Comparison of ENCODE assay signal across 1 cellular context in the genomic region with DNA sequence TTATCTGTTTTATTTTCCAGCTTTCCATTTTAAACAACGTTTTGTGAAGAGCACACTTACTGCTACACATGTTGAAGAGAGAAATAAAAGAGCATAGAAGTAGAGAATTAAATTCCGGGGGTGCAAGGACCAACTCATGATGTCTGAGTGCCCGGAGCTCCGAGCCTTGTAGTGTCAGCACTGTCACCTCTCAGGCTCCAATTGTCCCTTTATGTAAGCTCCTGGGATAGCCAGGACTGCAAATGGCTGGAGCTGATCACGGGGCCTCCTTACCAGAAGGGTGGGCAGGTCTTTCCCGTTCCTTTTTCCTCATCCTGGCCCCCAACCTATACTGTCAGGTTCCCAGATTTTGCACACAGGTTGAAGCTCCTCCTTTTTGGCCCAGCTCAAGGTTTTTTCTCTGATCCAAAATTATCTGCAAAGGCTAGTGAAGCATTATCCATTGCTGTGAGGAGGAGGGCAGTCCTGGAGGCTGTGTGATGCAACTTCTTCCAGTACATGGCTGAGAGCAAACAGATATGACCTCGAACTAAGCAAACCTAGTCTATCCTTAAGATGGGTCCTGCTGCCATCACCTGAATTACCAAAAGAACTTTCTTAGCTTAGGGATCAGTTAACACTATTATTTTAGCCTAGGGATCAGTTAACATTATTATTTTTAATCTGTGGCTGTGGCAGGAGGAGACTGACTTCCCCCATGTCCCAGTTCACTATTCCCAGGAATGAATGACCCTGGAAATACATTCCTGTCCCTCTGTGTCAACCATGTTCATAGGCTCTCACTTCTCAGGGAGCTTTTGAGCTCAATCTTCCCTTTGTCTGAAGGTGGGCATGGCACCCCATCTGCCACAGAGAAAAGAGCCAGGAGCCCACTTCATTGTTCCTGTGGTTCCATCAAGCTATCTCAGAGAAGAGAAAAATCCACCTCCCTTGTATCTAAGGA.
A peak's percentile ranks its signal among the peaks of the same experiment; 100 is the strongest.
TF ChIP-seq lines count a peak whose summit lies in the region.

Gene FGG, minus strand, starts transcription at position 185 of the 943 bp plus-strand sequence. Its CDS starts 47 bp downstream, at position 138.

TF ChIP-seq in HepG2, 621 proteins besides CTCF, POLR2A, EP300 and RAD21 (continues in another document):
- TF ChIP-seq, protein P1, sequence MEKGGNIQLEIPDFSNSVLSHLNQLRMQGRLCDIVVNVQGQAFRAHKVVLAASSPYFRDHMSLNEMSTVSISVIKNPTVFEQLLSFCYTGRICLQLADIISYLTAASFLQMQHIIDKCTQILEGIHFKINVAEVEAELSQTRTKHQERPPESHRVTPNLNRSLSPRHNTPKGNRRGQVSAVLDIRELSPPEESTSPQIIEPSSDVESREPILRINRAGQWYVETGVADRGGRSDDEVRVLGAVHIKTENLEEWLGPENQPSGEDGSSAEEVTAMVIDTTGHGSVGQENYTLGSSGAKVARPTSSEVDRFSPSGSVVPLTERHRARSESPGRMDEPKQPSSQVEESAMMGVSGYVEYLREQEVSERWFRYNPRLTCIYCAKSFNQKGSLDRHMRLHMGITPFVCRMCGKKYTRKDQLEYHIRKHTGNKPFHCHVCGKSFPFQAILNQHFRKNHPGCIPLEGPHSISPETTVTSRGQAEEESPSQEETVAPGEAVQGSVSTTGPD (CRISPR knock-in tag; IDR thresholded peaks at IDR 0.05), result no peak
- TF ChIP-seq ZBTB43 (CRISPR knock-in tag; conservative IDR thresholded peaks at IDR 0.05), result no peak
- no peak for TF ChIP-seq HNRNPK (IDR thresholded peaks at IDR 0.05; ENCODE audit: low read depth, low read length, poor library complexity, severe bottlenecking)
- TF ChIP-seq ZFP36L2 (CRISPR knock-in tag; IDR thresholded peaks at IDR 0.05), result no peak
- TF ChIP-seq, protein P2, sequence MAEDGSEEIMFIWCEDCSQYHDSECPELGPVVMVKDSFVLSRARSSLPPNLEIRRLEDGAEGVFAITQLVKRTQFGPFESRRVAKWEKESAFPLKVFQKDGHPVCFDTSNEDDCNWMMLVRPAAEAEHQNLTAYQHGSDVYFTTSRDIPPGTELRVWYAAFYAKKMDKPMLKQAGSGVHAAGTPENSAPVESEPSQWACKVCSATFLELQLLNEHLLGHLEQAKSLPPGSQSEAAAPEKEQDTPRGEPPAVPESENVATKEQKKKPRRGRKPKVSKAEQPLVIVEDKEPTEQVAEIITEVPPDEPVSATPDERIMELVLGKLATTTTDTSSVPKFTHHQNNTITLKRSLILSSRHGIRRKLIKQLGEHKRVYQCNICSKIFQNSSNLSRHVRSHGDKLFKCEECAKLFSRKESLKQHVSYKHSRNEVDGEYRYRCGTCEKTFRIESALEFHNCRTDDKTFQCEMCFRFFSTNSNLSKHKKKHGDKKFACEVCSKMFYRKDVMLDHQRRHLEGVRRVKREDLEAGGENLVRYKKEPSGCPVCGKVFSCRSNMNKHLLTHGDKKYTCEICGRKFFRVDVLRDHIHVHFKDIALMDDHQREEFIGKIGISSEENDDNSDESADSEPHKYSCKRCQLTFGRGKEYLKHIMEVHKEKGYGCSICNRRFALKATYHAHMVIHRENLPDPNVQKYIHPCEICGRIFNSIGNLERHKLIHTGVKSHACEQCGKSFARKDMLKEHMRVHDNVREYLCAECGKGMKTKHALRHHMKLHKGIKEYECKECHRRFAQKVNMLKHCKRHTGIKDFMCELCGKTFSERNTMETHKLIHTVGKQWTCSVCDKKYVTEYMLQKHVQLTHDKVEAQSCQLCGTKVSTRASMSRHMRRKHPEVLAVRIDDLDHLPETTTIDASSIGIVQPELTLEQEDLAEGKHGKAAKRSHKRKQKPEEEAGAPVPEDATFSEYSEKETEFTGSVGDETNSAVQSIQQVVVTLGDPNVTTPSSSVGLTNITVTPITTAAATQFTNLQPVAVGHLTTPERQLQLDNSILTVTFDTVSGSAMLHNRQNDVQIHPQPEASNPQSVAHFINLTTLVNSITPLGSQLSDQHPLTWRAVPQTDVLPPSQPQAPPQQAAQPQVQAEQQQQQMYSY (CRISPR knock-in tag; IDR thresholded peaks at IDR 0.05), result peak; percentile 24; the same call in 1 of the 2 replicates
- 0 out of 2 replicates have a peak, but pooled peaks have one; percentile 54 for TF ChIP-seq SOX5 (CRISPR knock-in tag; IDR thresholded peaks at IDR 0.05; ENCODE audit: borderline replicate concordance)
- TF ChIP-seq FOXO4 (CRISPR knock-in tag; conservative IDR thresholded peaks at IDR 0.05), result no peak
- TF ChIP-seq SRF (IDR thresholded peaks at IDR 0.05; ENCODE audit: low read depth, low read length), result no peak
- TF ChIP-seq, protein P3, sequence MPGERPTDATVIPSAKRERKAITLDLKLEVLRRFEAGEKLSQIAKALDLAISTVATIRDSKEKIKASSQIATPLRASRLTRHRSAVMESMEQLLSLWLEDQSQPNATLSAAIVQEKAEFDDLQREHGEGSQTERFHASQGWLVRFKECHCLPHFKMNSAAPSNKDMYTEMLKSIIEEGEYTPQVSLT (CRISPR knock-in tag; IDR thresholded peaks at IDR 0.05; ENCODE audit: borderline replicate concordance, low read depth), result no peak
- peak; percentile 75 for TF ChIP-seq FOXA3 (CRISPR knock-in tag; IDR thresholded peaks at IDR 0.05)
- no peak; the same call in 1 of the 2 replicates for TF ChIP-seq ZNF558 (CRISPR knock-in tag; IDR thresholded peaks at IDR 0.05; ENCODE audit: borderline replicate concordance)
- no peak for TF ChIP-seq FIP1L1 (IDR thresholded peaks at IDR 0.05; ENCODE audit: borderline replicate concordance, insufficient read depth, low read depth, low read length)
- peak; percentile 64; the same call in 1 of the 2 replicates for TF ChIP-seq NFKBIZ (CRISPR knock-in tag; IDR thresholded peaks at IDR 0.05)
- no peak for TF ChIP-seq ATF1 (CRISPR knock-in tag; IDR thresholded peaks at IDR 0.05)
- TF ChIP-seq ZNF224 (CRISPR knock-in tag; IDR thresholded peaks at IDR 0.05), result no peak
- TF ChIP-seq REXO4 (CRISPR knock-in tag; IDR thresholded peaks at IDR 0.05; ENCODE audit: borderline replicate concordance), result no peak
- no peak for TF ChIP-seq SMARCC2 (IDR thresholded peaks at IDR 0.05)
- no peak; the same call in 1 of the 2 replicates for TF ChIP-seq ZSCAN30 (CRISPR knock-in tag; IDR thresholded peaks at IDR 0.05)
- no peak; the same call in 1 of the 2 replicates for TF ChIP-seq KDM5B (CRISPR knock-in tag; IDR thresholded peaks at IDR 0.05; ENCODE audit: borderline replicate concordance)
- TF ChIP-seq, protein P4, sequence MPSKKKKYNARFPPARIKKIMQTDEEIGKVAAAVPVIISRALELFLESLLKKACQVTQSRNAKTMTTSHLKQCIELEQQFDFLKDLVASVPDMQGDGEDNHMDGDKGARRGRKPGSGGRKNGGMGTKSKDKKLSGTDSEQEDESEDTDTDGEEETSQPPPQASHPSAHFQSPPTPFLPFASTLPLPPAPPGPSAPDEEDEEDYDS (CRISPR knock-in tag; IDR thresholded peaks at IDR 0.05), result peak; percentile 98
- TF ChIP-seq CCDC6 (CRISPR knock-in tag; IDR thresholded peaks at IDR 0.05), result no peak
- peak; percentile 71 for TF ChIP-seq NR2F6 (IDR thresholded peaks at IDR 0.05)
- TF ChIP-seq NR2F6 (CRISPR knock-in tag; IDR thresholded peaks at IDR 0.05), result peak; percentile 70
- TF ChIP-seq ZNF431 (CRISPR knock-in tag; IDR thresholded peaks at IDR 0.05; ENCODE audit: borderline replicate concordance, low read depth), result no peak
- no peak for TF ChIP-seq ZNF552 (CRISPR knock-in tag; IDR thresholded peaks at IDR 0.05; ENCODE audit: borderline replicate concordance)
- no peak for TF ChIP-seq GPN1 (CRISPR knock-in tag; IDR thresholded peaks at IDR 0.05; ENCODE audit: borderline replicate concordance)
- no peak for TF ChIP-seq E2F2 (CRISPR knock-in tag; IDR thresholded peaks at IDR 0.05; ENCODE audit: borderline replicate concordance)
- TF ChIP-seq HCFC1 (IDR thresholded peaks at IDR 0.05; ENCODE audit: low read depth, low read length), result no peak
- TF ChIP-seq NR2F1 (CRISPR knock-in tag; IDR thresholded peaks at IDR 0.05), result no peak
- TF ChIP-seq SOX13 (IDR thresholded peaks at IDR 0.05), result no peak
- peak in 1 of 2 experiments; percentile 85; a peak in 2 of 4 replicates for TF ChIP-seq SOX13 (CRISPR knock-in tag; conservative IDR thresholded peaks at IDR 0.05 in 1 of 2, IDR thresholded peaks at IDR 0.05 in 1 of 2)
- no peak for TF ChIP-seq ZNF768 (CRISPR knock-in tag; IDR thresholded peaks at IDR 0.05)
- no peak for TF ChIP-seq GLMP (CRISPR knock-in tag; IDR thresholded peaks at IDR 0.05; ENCODE audit: borderline replicate concordance)
- TF ChIP-seq NFKB2 (CRISPR knock-in tag; IDR thresholded peaks at IDR 0.05; ENCODE audit: borderline replicate concordance), result no peak
- TF ChIP-seq ZNF30 (CRISPR knock-in tag; IDR thresholded peaks at IDR 0.05), result no peak
- no peak; the same call in 1 of the 2 replicates for TF ChIP-seq SPEN (CRISPR knock-in tag; IDR thresholded peaks at IDR 0.05; ENCODE audit: low read depth)
- TF ChIP-seq PRMT3 (CRISPR knock-in tag; IDR thresholded peaks at IDR 0.05; ENCODE audit: borderline replicate concordance, low read depth), result no peak
- no peak for TF ChIP-seq ARNTL (CRISPR knock-in tag; IDR thresholded peaks at IDR 0.05)
- TF ChIP-seq, protein P5, sequence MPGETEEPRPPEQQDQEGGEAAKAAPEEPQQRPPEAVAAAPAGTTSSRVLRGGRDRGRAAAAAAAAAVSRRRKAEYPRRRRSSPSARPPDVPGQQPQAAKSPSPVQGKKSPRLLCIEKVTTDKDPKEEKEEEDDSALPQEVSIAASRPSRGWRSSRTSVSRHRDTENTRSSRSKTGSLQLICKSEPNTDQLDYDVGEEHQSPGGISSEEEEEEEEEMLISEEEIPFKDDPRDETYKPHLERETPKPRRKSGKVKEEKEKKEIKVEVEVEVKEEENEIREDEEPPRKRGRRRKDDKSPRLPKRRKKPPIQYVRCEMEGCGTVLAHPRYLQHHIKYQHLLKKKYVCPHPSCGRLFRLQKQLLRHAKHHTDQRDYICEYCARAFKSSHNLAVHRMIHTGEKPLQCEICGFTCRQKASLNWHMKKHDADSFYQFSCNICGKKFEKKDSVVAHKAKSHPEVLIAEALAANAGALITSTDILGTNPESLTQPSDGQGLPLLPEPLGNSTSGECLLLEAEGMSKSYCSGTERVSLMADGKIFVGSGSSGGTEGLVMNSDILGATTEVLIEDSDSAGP (CRISPR knock-in tag; IDR thresholded peaks at IDR 0.05; ENCODE audit: borderline replicate concordance), result peak; percentile 29; the same call in 1 of the 2 replicates
- TF ChIP-seq, protein P6, sequence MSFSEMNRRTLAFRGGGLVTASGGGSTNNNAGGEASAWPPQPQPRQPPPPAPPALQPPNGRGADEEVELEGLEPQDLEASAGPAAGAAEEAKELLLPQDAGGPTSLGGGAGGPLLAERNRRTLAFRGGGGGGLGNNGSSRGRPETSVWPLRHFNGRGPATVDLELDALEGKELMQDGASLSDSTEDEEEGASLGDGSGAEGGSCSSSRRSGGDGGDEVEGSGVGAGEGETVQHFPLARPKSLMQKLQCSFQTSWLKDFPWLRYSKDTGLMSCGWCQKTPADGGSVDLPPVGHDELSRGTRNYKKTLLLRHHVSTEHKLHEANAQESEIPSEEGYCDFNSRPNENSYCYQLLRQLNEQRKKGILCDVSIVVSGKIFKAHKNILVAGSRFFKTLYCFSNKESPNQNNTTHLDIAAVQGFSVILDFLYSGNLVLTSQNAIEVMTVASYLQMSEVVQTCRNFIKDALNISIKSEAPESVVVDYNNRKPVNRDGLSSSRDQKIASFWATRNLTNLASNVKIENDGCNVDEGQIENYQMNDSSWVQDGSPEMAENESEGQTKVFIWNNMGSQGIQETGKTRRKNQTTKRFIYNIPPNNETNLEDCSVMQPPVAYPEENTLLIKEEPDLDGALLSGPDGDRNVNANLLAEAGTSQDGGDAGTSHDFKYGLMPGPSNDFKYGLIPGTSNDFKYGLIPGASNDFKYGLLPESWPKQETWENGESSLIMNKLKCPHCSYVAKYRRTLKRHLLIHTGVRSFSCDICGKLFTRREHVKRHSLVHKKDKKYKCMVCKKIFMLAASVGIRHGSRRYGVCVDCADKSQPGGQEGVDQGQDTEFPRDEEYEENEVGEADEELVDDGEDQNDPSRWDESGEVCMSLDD (CRISPR knock-in tag; IDR thresholded peaks at IDR 0.05; ENCODE audit: borderline replicate concordance), result no peak
- no peak for TF ChIP-seq PHB2 (IDR thresholded peaks at IDR 0.05; ENCODE audit: partially characterized antibody)
- TF ChIP-seq ZNF484 (CRISPR knock-in tag; IDR thresholded peaks at IDR 0.05; ENCODE audit: borderline replicate concordance, low read depth), result no peak
